ENCODE assay signal across 21 cellular contexts in the genomic region with DNA sequence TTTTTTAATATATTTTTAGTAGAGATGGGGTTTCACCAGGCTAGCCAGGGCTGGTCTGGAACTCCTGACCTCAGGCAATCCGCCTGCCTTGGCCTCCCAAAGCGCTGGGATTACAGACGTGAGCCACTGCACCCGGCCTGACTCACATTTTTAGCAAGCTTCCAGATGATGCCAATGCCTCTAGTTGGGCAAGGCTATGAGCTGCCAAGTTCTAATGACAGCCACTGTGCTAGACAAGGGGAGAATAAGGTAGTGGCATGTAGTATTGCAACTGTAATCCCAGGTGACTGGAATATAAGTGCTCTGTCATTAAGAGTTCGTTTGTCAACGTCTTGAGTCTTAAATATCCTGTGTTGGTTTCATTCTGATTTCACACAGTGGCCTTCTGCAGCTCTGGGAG.
"Had no signal": no experiment of that assay in that cellular context is flagged by ENCODE, and none has a peak within 500 bp of the region (broad histone marks: within the 10 kb centered on the region; RNA-seq: fewer than 3 reads in every experiment).

No MANE protein-coding gene starts in this region.

- DNase-seq: dermis blood vessel endothelial cell; dorsolateral prefrontal cortex; effector CD4-positive, alpha-beta T cell; effector memory CD4-positive, alpha-beta T cell; esophagus squamous epithelium; foreskin fibroblast; foreskin melanocyte; gastrocnemius medialis; glutamatergic neuron; head of caudate nucleus; heart right ventricle; hippocampal formation; left cardiac atrium; left lung; left ventricle myocardium superior; lower lobe of right lung; mesenchymal stem cell; mucosa of descending colon; naive B cell; naive thymus-derived CD8-positive, alpha-beta T cell had no signal

- H3K36me3 ChIP-seq: esophagus squamous epithelium, gastrocnemius medialis, heart right ventricle, left lung, lower lobe of right lung had no signal

- H3K27me3 ChIP-seq: dorsolateral prefrontal cortex, esophagus squamous epithelium, gastrocnemius medialis, heart right ventricle, left lung had no signal

- H3K27ac ChIP-seq: coronary artery, dorsolateral prefrontal cortex, esophagus squamous epithelium, gastrocnemius medialis, heart right ventricle, left lung, lower lobe of right lung had no signal

- H3K4me3 ChIP-seq: coronary artery, dorsolateral prefrontal cortex, esophagus squamous epithelium, gastrocnemius medialis, heart right ventricle, left lung, lower lobe of right lung, mucosa of descending colon had no signal

- H3K9me3 ChIP-seq: esophagus squamous epithelium, gastrocnemius medialis, left lung, lower lobe of right lung, mucosa of descending colon had no signal

- ATAC-seq: gastrocnemius medialis; heart right ventricle; left cardiac atrium; left lung; left ventricle myocardium superior; lower lobe of right lung; mucosa of descending colon; naive thymus-derived CD8-positive, alpha-beta T cell had no signal

- H3K4me1 ChIP-seq: heart right ventricle, left lung, lower lobe of right lung had no signal
